In genomic region chr6:155472886-155473285, GRCh38 we compare ENCODE assay signal across 19 cellular contexts. TPM values are rescaled to one million over a fixed set of nuclear protein-coding genes. Genes with fewer than 3 reads are reported as not detected.
"Had no signal": no experiment of that assay in that cellular context is flagged by ENCODE, and none has a peak within 500 bp of the region (broad histone marks: within the 10 kb centered on the region; RNA-seq: fewer than 3 reads in every experiment).

No MANE protein-coding gene starts in this region.

- H3K27ac Mint-ChIP-seq: activated naive CD8-positive, alpha-beta T cell; naive thymus-derived CD8-positive, alpha-beta T cell; T-helper 2 cell treated with Interferon-gamma antibody and Interleukin-4, amounts not matched to agents 5 μg/mL and 100 μg/mL, for 36 hours had no signal

- H3K4me3 ChIP-seq: cardiac muscle cell, psoas muscle, right lobe of liver had no signal

- DNase-seq: activated CD4-positive, alpha-beta T cell treated with anti-CD3 and anti-CD28 coated beads for 1 hour; activated CD4-positive, alpha-beta T cell treated with anti-CD3 and anti-CD28 coated beads, Interleukin-2, amount 50 U/mL, for 48 hours; activated effector memory CD4-positive, alpha-beta T cell treated with anti-CD3 and anti-CD28 coated beads, Interleukin-2, amount 50 U/mL, for 16 hours; activated T-cell treated with anti-CD3 and anti-CD28 coated beads, Interleukin-2, amount 50 U/mL, for 4 hours; aorta; head of caudate nucleus; naive thymus-derived CD8-positive, alpha-beta T cell; nucleus accumbens; psoas muscle; right lobe of liver; stimulated activated CD4-positive, alpha-beta T cell treated with anti-CD3 and anti-CD28 coated beads, Interleukin-2, amount 100 ng/mL, for 24 hours; stimulated activated naive CD4-positive, alpha-beta T cell; trophoblast cell had no signal

- ATAC-seq: activated T-cell treated with anti-CD3 and anti-CD28 coated beads, Interleukin-2, amount 50 U/mL, for 4 hours; naive thymus-derived CD8-positive, alpha-beta T cell; psoas muscle; right lobe of liver had no signal

- H3K4me3 Mint-ChIP-seq: activated naive CD8-positive, alpha-beta T cell; activated T-cell treated with anti-CD3 and anti-CD28 coated beads, Interleukin-2, amount 50 U/mL, for 4 hours; naive thymus-derived CD8-positive, alpha-beta T cell; T-helper 2 cell treated with Interferon-gamma antibody and Interleukin-4, amounts not matched to agents 5 μg/mL and 100 μg/mL, for 36 hours had no signal

- H3K27me3 Mint-ChIP-seq: activated naive CD8-positive, alpha-beta T cell had no signal

RNA-seq across cellular contexts. Expression of gene NOX3, which starts 17.2 kb away (rescaled TPM):
- total RNA-seq: activated T-cell treated with anti-CD3 and anti-CD28 coated beads, Interleukin-2, amount 50 U/mL, for 4 hours; aorta; cardiac muscle cell; endothelial cell of umbilical vein; lung microvascular endothelial cell; mononuclear cell; naive thymus-derived CD8-positive, alpha-beta T cell; psoas muscle; right lobe of liver had no signal
- polyA plus RNA-seq: aorta; cardiac muscle cell; endothelial cell of umbilical vein; naive thymus-derived CD8-positive, alpha-beta T cell; psoas muscle had no signal
